24 cellular contexts compared by ENCODE assay signal in genomic region chrX:27307546-27307945, GRCh38.
"Had no signal": no experiment of that assay in that cellular context is flagged by ENCODE, and none has a peak within 500 bp of the region (broad histone marks: within the 10 kb centered on the region; RNA-seq: fewer than 3 reads in every experiment).

No MANE protein-coding gene starts in this region.

- DNase-seq: activated CD4-positive, alpha-beta T cell treated with anti-CD3 and anti-CD28 coated beads for 4 hours; activated CD8-positive, alpha-beta memory T cell treated with anti-CD3 and anti-CD28 coated beads, Interleukin-2, amount 50 U/mL, for 4 hours; activated CD8-positive, alpha-beta T cell treated with anti-CD3 and anti-CD28 coated beads for 36 hours; activated naive CD4-positive, alpha-beta T cell treated with anti-CD3 and anti-CD28 coated beads, Interleukin-2, amount 50 U/mL, for 16 hours; activated naive CD8-positive, alpha-beta T cell treated with anti-CD3 and anti-CD28 coated beads, Interleukin-2, amount 10 ng/mL, durations not matched to agents 7 days and 5 days; activated T-cell treated with anti-CD3 and anti-CD28 coated beads, Interleukin-2, amount 50 U/mL, for 1 hour; adrenal gland; anterior cingulate cortex; central memory CD4-positive, alpha-beta T cell; Kasumi-1; KBM-7; NCI-H1105 treated with DMSO at 0.1 percent for 48 hours; NCI-H1436 treated with DMSO at 0.1 percent for 48 hours; NCI-H187; NCI-H2171; NCI-H2227 treated with DMSO at 0.1 percent for 48 hours; NCI-H446 treated with DMSO at 0.1 percent for 48 hours; NCI-H526 treated with DMSO at 0.1 percent for 48 hours; NK-92 treated with Interleukin-12 subunit alpha and Interleukin-12 subunit beta, amount 100 ng/mL, for 24 hours; OCI-M1; Peyer's patch; Right ventricle myocardium superior had no signal

- H3K36me3 ChIP-seq: adrenal gland, Peyer's patch had no signal

- H3K4me1 ChIP-seq: adrenal gland, Peyer's patch had no signal

- H3K27ac ChIP-seq: adrenal gland, Peyer's patch, RWPE1 had no signal

- H3K4me3 ChIP-seq: adrenal gland, Peyer's patch had no signal

- ATAC-seq: activated CD4-positive, CD25-positive, alpha-beta regulatory T cell treated with anti-CD3 and anti-CD28 coated beads, Interleukin-2, amount 50 U/mL, for 24 hours; activated CD8-positive, alpha-beta T cell treated with anti-CD3 and anti-CD28 coated beads for 36 hours had no signal

- H3K9me3 ChIP-seq: adrenal gland, Peyer's patch had no signal

- H3K27me3 ChIP-seq: adrenal gland, Peyer's patch had no signal
